25 cellular contexts compared by ENCODE assay signal in the genomic region with DNA sequence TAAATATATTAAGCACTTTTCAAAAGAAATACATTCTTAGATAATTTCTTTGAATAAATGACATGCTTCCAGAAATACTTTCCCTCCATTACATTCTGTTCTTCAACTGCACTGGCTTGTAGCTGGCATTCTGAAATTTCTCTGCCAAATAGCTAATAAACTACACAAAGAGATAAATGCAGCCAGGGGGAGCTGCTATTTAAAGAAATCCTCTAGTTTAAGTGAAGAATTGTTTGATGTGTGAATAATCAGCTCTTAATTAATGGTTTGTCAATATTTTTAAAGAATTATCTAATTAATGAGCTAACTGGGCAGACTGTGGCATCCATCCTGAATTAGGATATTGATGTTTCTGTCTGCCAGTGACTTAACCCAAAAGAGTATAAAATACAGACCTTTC. TPM values are rescaled to one million over a fixed set of nuclear protein-coding genes. Genes with fewer than 3 reads are reported as not detected.
A peak's percentile ranks its signal among the peaks of the same experiment; 100 is the strongest.
DNase-seq lines count a peak whose midpoint lies in the region; TF ChIP-seq lines count a peak whose summit lies in the region.
"Had no signal": no experiment of that assay in that cellular context is flagged by ENCODE, and none has a peak within 500 bp of the region (broad histone marks: within the 10 kb centered on the region; RNA-seq: fewer than 3 reads in every experiment).

No MANE protein-coding gene starts in this region.

- H3K36me3 ChIP-seq in breast epithelium (no peaks in the 10 kb centered on the region), sigmoid colon (no peaks in the 10 kb centered on the region)
- H3K36me3 ChIP-seq: colonic mucosa, gastrocnemius medialis, suprapubic skin, uterus had no signal

- CTCF ChIA-PET in MCF 10A (lab: Yijun Ruan, JAX) (interaction anchor here (0.6 to 2.1 kb wide), 10 partner anchors 9 to 462 kb away, joined by 3 to 12 read pairs (median 4); a partner anchor contains a TSS), GM10248 (lab: Yijun Ruan, JAX) (interaction anchor here (1.2 to 3.8 kb wide), 3 partner anchors 11 to 17 kb away, joined by 4 to 34 read pairs (median 4); no protein-coding TSS in a partner anchor)

- TF ChIP-seq CTCF in MCF 10A (IDR thresholded peaks at IDR 0.05; ENCODE audit: unreplicated experiment), result peak; percentile 7
- TF ChIP-seq CTCF in breast epithelium (IDR thresholded peaks at IDR 0.05), result no peak
- TF ChIP-seq CTCF in VCaP (conservative IDR thresholded peaks at IDR 0.05), result 0 out of 2 replicates have a peak, but pooled peaks have one; percentile 11
- TF ChIP-seq CTCF in fibroblast of mammary gland (conservative IDR thresholded peaks at IDR 0.05; ENCODE audit: control insufficient read depth, insufficient read depth, low read depth, low read length), result peak; percentile 19
- no peak for TF ChIP-seq CTCF in GM10248 (IDR thresholded peaks at IDR 0.05; ENCODE audit: control extremely low read depth, extremely low read depth, low read depth, missing control alignments)
- no peak for TF ChIP-seq CTCF in sigmoid colon (IDR thresholded peaks at IDR 0.05)

- peaks cover 52% of the 10 kb centered on the region for H3K4me1 Mint-ChIP-seq in MCF 10A (ENCODE audit: insufficient read depth, unreplicated experiment)

- no peaks in the 10 kb centered on the region for H3K27me3 Mint-ChIP-seq in MCF 10A (ENCODE audit: insufficient read depth, unreplicated experiment)

- no peak overlapping the region for H3K27ac Mint-ChIP-seq in MCF 10A (ENCODE audit: low read depth, unreplicated experiment)
- H3K27ac Mint-ChIP-seq: natural killer cell had no signal

- H3K27ac ChIP-seq in breast epithelium, result no peak overlapping the region
- H3K27ac ChIP-seq in VCaP, result no peak overlapping the region; the same call in 1 of the 2 replicates
- H3K27ac ChIP-seq in caudate nucleus (ENCODE audit: low read depth, low read length), result no peak overlapping the region
- H3K27ac ChIP-seq in sigmoid colon, result peak overlapping the region in 1 of 4 donors; percentile 3
- H3K27ac ChIP-seq: A549, colonic mucosa, gastrocnemius medialis, parathyroid adenoma, suprapubic skin, uterus had no signal

- no peaks in the 10 kb centered on the region for H3K27me3 ChIP-seq in breast epithelium
- H3K27me3 ChIP-seq in sigmoid colon, result no peaks in the 10 kb centered on the region
- H3K27me3 ChIP-seq: colonic mucosa, gastrocnemius medialis, suprapubic skin, uterus had no signal

- no peak for TF ChIP-seq POLR2A in breast epithelium (IDR thresholded peaks at IDR 0.05)
- TF ChIP-seq POLR2A in sigmoid colon (IDR thresholded peaks at IDR 0.05), result no peak

- no peak for TF ChIP-seq EP300 in sigmoid colon (IDR thresholded peaks at IDR 0.05)

- H3K4me3 Mint-ChIP-seq in MCF 10A (ENCODE audit: unreplicated experiment), result no peak overlapping the region
- H3K4me3 Mint-ChIP-seq: activated T-cell treated with anti-CD3 and anti-CD28 coated beads, Interleukin-2, amount 50 U/mL, for 4 hours; CD14-positive monocyte; natural killer cell; stimulated activated effector memory CD8-positive, alpha-beta T cell treated with anti-CD3 and anti-CD28 coated beads, Interleukin-12 subunit alpha, Interleukin-12 subunit beta, amount 100 ng/mL, for 72 hours had no signal

- H3K4me3 ChIP-seq in breast epithelium, result no peak overlapping the region
- no peak overlapping the region for H3K4me3 ChIP-seq in fibroblast of mammary gland (ENCODE audit: control insufficient read depth, low read depth, low read length)
- H3K4me3 ChIP-seq in sigmoid colon, result no peak overlapping the region
- H3K4me3 ChIP-seq: A549, colonic mucosa, gastrocnemius medialis, suprapubic skin, uterus had no signal

- H3K9me3 ChIP-seq in breast epithelium, result no peaks in the 10 kb centered on the region
- H3K9me3 ChIP-seq in sigmoid colon, result no peaks in the 10 kb centered on the region
- H3K9me3 ChIP-seq: A549, colonic mucosa, gastrocnemius medialis, suprapubic skin, uterus had no signal

- DNase-seq in MCF 10A (ENCODE audit: unreplicated experiment) (no peak), breast epithelium (ENCODE audit: low spot score in 2 of 2) (no peak), fibroblast of mammary gland (ENCODE audit: low read depth) (no peak), nucleus accumbens (lab: John Stamatoyannopoulos, UW) (no peak), GM10248 (ENCODE audit: extremely low spot score) (no peak), caudate nucleus (lab: John Stamatoyannopoulos, UW) (no peak), sigmoid colon (no peak)
- DNase-seq: activated CD4-positive, CD25-positive, alpha-beta regulatory T cell treated with anti-CD3 and anti-CD28 coated beads, Interleukin-2, amount 50 U/mL, for 72 hours; activated naive CD4-positive, alpha-beta T cell treated with anti-CD3 and anti-CD28 coated beads, Interleukin-2, amount 50 U/mL, for 16 hours; activated T-cell treated with anti-CD3 and anti-CD28 coated beads, Interleukin-2, amount 50 U/mL, for 4 hours; colonic mucosa; DMS153; gastrocnemius medialis; GDM1; mesendoderm; natural killer cell; NCI-H187; NCI-H446; uterus had no signal

- no peaks in the 10 kb centered on the region for H3K9me3 Mint-ChIP-seq in MCF 10A (ENCODE audit: unreplicated experiment)
- H3K9me3 Mint-ChIP-seq: activated T-cell treated with anti-CD3 and anti-CD28 coated beads, Interleukin-2, amount 50 U/mL, for 4 hours; CD14-positive monocyte; natural killer cell; stimulated activated effector memory CD8-positive, alpha-beta T cell treated with anti-CD3 and anti-CD28 coated beads, Interleukin-12 subunit alpha, Interleukin-12 subunit beta, amount 100 ng/mL, for 72 hours had no signal

- POLR2A ChIA-PET in MCF 10A (lab: Yijun Ruan, JAX) (interaction anchor here (0.7 to 4.3 kb wide), 5 partner anchors 21 to 112 kb away, joined by 3 to 30 read pairs (median 3); a partner anchor contains a TSS), GM10248 (lab: Yijun Ruan, JAX) (no interaction called here)

- BruUV-seq in MCF 10A (replicated peaks; lab: Mats Ljungman, UMichigan), result no TSS peak

- intact Hi-C loops in MCF 10A (cut with micrococcal nuclease), result loop anchor here (10.0 kb wide), 1 partner anchor 550 kb away; no protein-coding TSS in a partner anchor
- intact Hi-C loops in breast epithelium (cut with DNase I; ENCODE audit: low total_unique reads), result no loop called here
- intact Hi-C loops in sigmoid colon (cut with DNase I), result no loop called here

- H3K4me1 ChIP-seq in breast epithelium (no peaks in the 10 kb centered on the region), sigmoid colon (peaks cover 0 to 33% (median 20%) of the 10 kb centered on the region in 4 donors)
- H3K4me1 ChIP-seq: gastrocnemius medialis, parathyroid adenoma, uterus had no signal

- H3K36me3 Mint-ChIP-seq in MCF 10A (ENCODE audit: insufficient read depth, unreplicated experiment), result peaks cover 12% of the 10 kb centered on the region
- H3K36me3 Mint-ChIP-seq: natural killer cell had no signal

RNA-seq across cellular contexts. Expression of a gene that starts 30.7 kb away (rescaled TPM):
- 154 and 194 TPM in 2 replicates for total RNA-seq in MCF 10A (2022)
- 10 to 100 TPM in 2 of 3 donors, 1 to 10 TPM in 1; 6.6 to 15.4 (median 12.7) TPM for total RNA-seq in breast epithelium
- total RNA-seq in sigmoid colon, result 10 to 100 TPM; 11.8 to 21.3 (median 15.9) TPM
- polyA plus RNA-seq in sigmoid colon, result 10 to 100 TPM in 1 of 3 donors, 1 to 10 TPM in 2; 2.4 to 25.6 (median 3.5) TPM

Comparison
In these comparisons a context has a peak if more than half of its experiments do, and no peak if none do; other contexts are left out.
1. CTCF ChIP-seq: peak in MCF 10A (single experiment), VCaP (single experiment) and fibroblast of mammary gland (single experiment); none in breast epithelium (0 of 3), GM10248 (single experiment) and sigmoid colon (0 of 4).